In genomic region chr4:152190907-152191306, GRCh38 we compare ENCODE assay signal across 9 cellular contexts.
"Had no signal": no experiment of that assay in that cellular context is flagged by ENCODE, and none has a peak within 500 bp of the region (broad histone marks: within the 10 kb centered on the region; RNA-seq: fewer than 3 reads in every experiment).

No MANE protein-coding gene starts in this region.

- H3K27ac ChIP-seq: GM23248, KMS-11 had no signal

- H3K4me1 Mint-ChIP-seq: H9 had no signal

- H3K4me3 Mint-ChIP-seq: H9 had no signal

- FAIRE-seq: H1, H54, HTR-8/SVneo had no signal

- H3K4me3 ChIP-seq: GM23248 had no signal

- H3K9me3 Mint-ChIP-seq: H9 had no signal

- DNase-seq: GM23248, H9, HCEC 1CT, IMR-90, KBM-7 had no signal

- H3K4me2 ChIP-seq: KMS-11 had no signal

- H3K9ac ChIP-seq: GM23248, KMS-11 had no signal

- H3K27ac Mint-ChIP-seq: H9 had no signal
